ENCODE assay signal across 20 cellular contexts in the genomic region with DNA sequence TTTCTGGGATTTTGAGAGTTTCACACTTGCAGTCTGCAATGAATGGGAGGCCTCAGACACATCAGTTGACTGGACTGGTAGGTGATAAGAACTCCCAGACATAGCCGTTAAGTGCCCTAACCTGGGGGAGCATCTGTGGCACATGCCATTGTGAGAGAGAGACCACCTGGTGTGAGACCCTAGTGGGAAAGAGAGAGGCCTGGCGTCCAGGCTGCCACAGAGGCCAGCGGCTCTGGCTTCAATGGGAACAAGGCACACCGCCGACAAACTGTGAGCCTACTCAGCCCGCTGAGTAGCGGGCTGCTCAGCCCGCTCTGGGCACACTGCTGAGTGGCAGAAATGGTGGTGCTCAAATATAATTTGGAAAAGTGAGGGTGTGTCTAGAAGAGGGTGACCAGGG. TPM values are rescaled to one million over a fixed set of nuclear protein-coding genes. Genes with fewer than 3 reads are reported as not detected.
A peak's percentile ranks its signal among the peaks of the same experiment; 100 is the strongest.
DNase-seq lines count a peak whose midpoint lies in the region; ATAC-seq and TF ChIP-seq lines count a peak whose summit lies in the region.
"Had no signal": no experiment of that assay in that cellular context is flagged by ENCODE, and none has a peak within 500 bp of the region (broad histone marks: within the 10 kb centered on the region; RNA-seq: fewer than 3 reads in every experiment).

No MANE protein-coding gene starts in this region.

- H3K27me3 Mint-ChIP-seq in stimulated activated naive B cell treated with anti-CD40 and anti-IgM and Interleukin-4, amounts not matched to agents 10 μg/mL and 1 μg/mL and 100 μg/mL, for 72 hours = no peaks in the 10 kb centered on the region
- H3K27me3 Mint-ChIP-seq: B cell; CD4-positive, alpha-beta T cell had no signal

- no peak overlapping the region for H2BK5ac ChIP-seq in mesendoderm (ENCODE audit: low read length)

- TF ChIP-seq CTCF in right atrium auricular region (IDR thresholded peaks at IDR 0.05) (no peak), suprapubic skin (IDR thresholded peaks at IDR 0.05) (no peak)

- ATAC-seq in Right ventricle myocardium superior (ENCODE audit: poor library complexity) = no peak
- ATAC-seq in stimulated activated naive B cell treated with anti-CD40 and anti-IgM and Interleukin-4, amounts not matched to agents 10 μg/mL and 1 μg/mL and 100 μg/mL, for 72 hours (replicated peaks) = no peak
- ATAC-seq: GM12878 had no signal

- intact Hi-C loops in Right ventricle myocardium superior (cut with DNase I) = no loop called here

- no peak overlapping the region for H3K56ac ChIP-seq in mesendoderm (ENCODE audit: low read length)

- no peaks in the 10 kb centered on the region for H3K9me3 ChIP-seq in right atrium auricular region
- no peaks in the 10 kb centered on the region for H3K9me3 ChIP-seq in suprapubic skin
- H3K9me3 ChIP-seq: BLaER1 had no signal

- no peak overlapping the region for H2BK15ac ChIP-seq in mesendoderm (replicated peaks; ENCODE audit: low read depth)

- H3K79me1 ChIP-seq in mesendoderm (ENCODE audit: low read length) = no peaks in the 10 kb centered on the region

- WGBS in mesendoderm (ENCODE audit: extremely low coverage, insufficient coverage, low lambda C conversion rate) = no CpG with 5 or more reads among the region's 8 CpGs
- 86% methylated on average over 8 of the region's 8 CpGs for WGBS in suprapubic skin

- H3K23ac ChIP-seq in mesendoderm (ENCODE audit: low read length) = no peak overlapping the region

- TF ChIP-seq EP300 in suprapubic skin (IDR thresholded peaks at IDR 0.05) = no peak

- H3K9me3 Mint-ChIP-seq in stimulated activated naive B cell treated with anti-CD40 and anti-IgM and Interleukin-4, amounts not matched to agents 10 μg/mL and 1 μg/mL and 100 μg/mL, for 72 hours = no peaks in the 10 kb centered on the region
- H3K9me3 Mint-ChIP-seq: CD4-positive, alpha-beta T cell had no signal

- no peak overlapping the region for H3K9ac ChIP-seq in mesendoderm (ENCODE audit: low read length)
- H3K9ac ChIP-seq: BLaER1, GM23248 had no signal

- no peak overlapping the region for H3K4me3 ChIP-seq in right atrium auricular region
- H3K4me3 ChIP-seq in mesendoderm (ENCODE audit: low read length) = no peak overlapping the region
- no peak overlapping the region for H3K4me3 ChIP-seq in suprapubic skin
- H3K4me3 ChIP-seq: BLaER1, GM12878, GM23248 had no signal

- no peak overlapping the region for H3K27ac ChIP-seq in right atrium auricular region
- H3K27ac ChIP-seq in mesendoderm (ENCODE audit: low read depth, low read length) = no peak overlapping the region
- H3K27ac ChIP-seq in suprapubic skin = no peak overlapping the region
- H3K27ac ChIP-seq: 22Rv1, BLaER1, C4-2B, GM23248 had no signal

- H2BK120ac ChIP-seq in mesendoderm (ENCODE audit: low read depth, low read length) = no peak overlapping the region

- no peaks in the 10 kb centered on the region for H3K4me1 Mint-ChIP-seq in stimulated activated naive B cell treated with anti-CD40 and anti-IgM and Interleukin-4, amounts not matched to agents 10 μg/mL and 1 μg/mL and 100 μg/mL, for 72 hours
- H3K4me1 Mint-ChIP-seq: B cell had no signal

- H3K27me3 ChIP-seq in right atrium auricular region (no peaks in the 10 kb centered on the region), mesendoderm (ENCODE audit: insufficient read depth, low read length, poor library complexity) (no peaks in the 10 kb centered on the region), suprapubic skin (no peaks in the 10 kb centered on the region)

- no peak overlapping the region for H2AK5ac ChIP-seq in mesendoderm (ENCODE audit: low read length)

- no peaks in the 10 kb centered on the region for H3K79me2 ChIP-seq in mesendoderm (ENCODE audit: control insufficient read depth, insufficient read depth, low read length)

- peak overlapping the region; percentile 37 for H3K27ac Mint-ChIP-seq in stimulated activated naive B cell treated with anti-CD40 and anti-IgM and Interleukin-4, amounts not matched to agents 10 μg/mL and 1 μg/mL and 100 μg/mL, for 72 hours
- H3K27ac Mint-ChIP-seq: B cell; CD4-positive, alpha-beta T cell; CD8-positive, alpha-beta memory T cell had no signal

- H3K36me3 ChIP-seq in right atrium auricular region (no peaks in the 10 kb centered on the region), mesendoderm (ENCODE audit: control insufficient read depth, insufficient read depth, low read length) (no peaks in the 10 kb centered on the region), suprapubic skin (peaks cover 12% of the 10 kb centered on the region)

- no peak overlapping the region for H4K8ac ChIP-seq in mesendoderm (ENCODE audit: low read depth, low read length)

- H3K36me3 Mint-ChIP-seq in stimulated activated naive B cell treated with anti-CD40 and anti-IgM and Interleukin-4, amounts not matched to agents 10 μg/mL and 1 μg/mL and 100 μg/mL, for 72 hours = peaks cover 10 to 23% of the 10 kb centered on the region in 2 donors

- no peak overlapping the region for H3K18ac ChIP-seq in mesendoderm (ENCODE audit: low read length)

- no peak overlapping the region for H3K4ac ChIP-seq in mesendoderm (ENCODE audit: low read depth, low read length)

- no peak overlapping the region for H3K4me2 ChIP-seq in mesendoderm (ENCODE audit: low read length)
- H3K4me2 ChIP-seq: BLaER1 had no signal

- no peak overlapping the region for H4K5ac ChIP-seq in mesendoderm (ENCODE audit: low read length)

- H3K4me1 ChIP-seq in right atrium auricular region (no peaks in the 10 kb centered on the region), mesendoderm (ENCODE audit: control insufficient read depth, low read depth, low read length) (no peaks in the 10 kb centered on the region), suprapubic skin (no peaks in the 10 kb centered on the region)
- H3K4me1 ChIP-seq: BLaER1 had no signal

- no peak for TF ChIP-seq POLR2A in suprapubic skin (IDR thresholded peaks at IDR 0.05)

- DNase-seq in right atrium auricular region (ENCODE audit: low spot score) (peak; percentile 26), Right ventricle myocardium superior (no peak), mesendoderm (peak; percentile 46), suprapubic skin (ENCODE audit: low spot score in 2 of 2) (no peak), NCI-H2029 treated with DMSO at 0.1 percent for 48 hours (lab: John Stamatoyannopoulos, UW) (no peak)
- no peak for DNase-seq in stimulated activated naive B cell treated with anti-CD40 and anti-IgM and Interleukin-4, amounts not matched to agents 10 μg/mL and 1 μg/mL and 100 μg/mL, for 72 hours
- DNase-seq: CD4-positive, alpha-beta T cell; CD8-positive, alpha-beta memory T cell; DMS 273 treated with DMSO at 0.1 percent for 48 hours; DMS79; EL; GDM1; GM23248; H7; HCEC 1CT had no signal

- no peak overlapping the region for H3K4me3 Mint-ChIP-seq in stimulated activated naive B cell treated with anti-CD40 and anti-IgM and Interleukin-4, amounts not matched to agents 10 μg/mL and 1 μg/mL and 100 μg/mL, for 72 hours
- H3K4me3 Mint-ChIP-seq: B cell; CD4-positive, alpha-beta T cell; CD8-positive, alpha-beta memory T cell had no signal

RNA-seq across cellular contexts. Expression of gene PHKA2, which starts 34.0 kb away (rescaled TPM):
- total RNA-seq in right atrium auricular region (10 to 100 TPM; 13.5 to 28.7 TPM), Right ventricle myocardium superior (47.6 TPM), suprapubic skin (10 to 100 TPM; 16.5 to 39.7 (median 24.8) TPM)
- 6.9 TPM for polyA plus RNA-seq in mesendoderm (2013, experiment 1 of 2)
- polyA plus RNA-seq in mesendoderm (2013, experiment 2 of 2) = 7.1 TPM

Comparison
In these comparisons a context has a peak if more than half of its experiments do, and no peak if none do; other contexts are left out.
1. DNase-seq: peak in right atrium auricular region (single experiment) and mesendoderm (single experiment); none in Right ventricle myocardium superior (single experiment), stimulated activated naive B cell treated with anti-CD40 and anti-IgM and Interleukin-4, amounts not matched to agents 10 μg/mL and 1 μg/mL and 100 μg/mL, for 72 hours (single experiment), suprapubic skin (0 of 2) and NCI-H2029 treated with DMSO at 0.1 percent for 48 hours (single experiment).